ENCODE assay signal across 22 cellular contexts in the genomic region with DNA sequence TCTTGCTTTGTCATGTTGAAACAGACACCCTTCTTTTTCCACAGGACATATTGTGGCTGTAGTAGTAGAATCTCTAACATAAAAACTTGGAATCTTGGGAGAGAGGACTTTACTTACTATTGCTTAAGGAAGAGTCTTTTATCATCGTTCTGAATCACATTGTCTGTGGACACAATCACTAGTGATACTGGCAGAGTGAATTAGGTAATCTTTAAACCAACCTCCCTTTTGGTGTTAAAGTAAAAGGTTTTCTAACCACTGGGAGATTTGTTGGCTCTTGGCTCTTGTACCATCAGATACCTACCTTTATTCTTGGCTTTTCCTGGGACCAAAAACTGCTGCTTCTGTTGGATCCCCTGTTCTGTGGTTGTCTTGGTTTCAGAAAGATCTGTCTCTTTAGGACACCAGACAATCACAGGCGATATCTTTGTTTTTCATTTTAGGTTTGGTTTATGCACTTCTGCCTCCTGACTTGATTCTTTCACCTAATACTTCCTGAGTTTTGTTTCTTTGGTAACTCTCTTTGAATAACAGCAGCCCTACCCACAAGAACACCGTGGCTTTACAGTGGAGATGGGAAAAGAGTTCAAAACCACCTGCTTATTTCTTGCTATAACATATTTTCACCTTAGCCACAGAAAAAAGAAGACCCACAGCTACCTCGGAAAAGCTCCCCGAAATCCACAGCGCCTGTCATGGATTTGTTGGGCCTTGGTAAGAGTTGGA. TPM values are rescaled to one million over a fixed set of nuclear protein-coding genes. Genes with fewer than 3 reads are reported as not detected.
DNase-seq lines count a peak whose midpoint lies in the region; ATAC-seq lines count a peak whose summit lies in the region.
"Had no signal": no experiment of that assay in that cellular context is flagged by ENCODE, and none has a peak within 500 bp of the region (broad histone marks: within the 10 kb centered on the region; RNA-seq: fewer than 3 reads in every experiment).

No MANE protein-coding gene starts in this region.

- peaks cover 26% of the 10 kb centered on the region for H3K4me1 Mint-ChIP-seq in activated CD4-positive, alpha-beta T cell treated with anti-CD3 and anti-CD28 coated beads, Interleukin-2, amount 10 ng/mL, durations not matched to agents 24 days and 14 days
- peaks cover 23 to 43% (median 33%) of the 10 kb centered on the region in 3 donors for H3K4me1 Mint-ChIP-seq in T-cell
- peaks cover 33% of the 10 kb centered on the region for H3K4me1 Mint-ChIP-seq in activated naive CD8-positive, alpha-beta T cell treated with anti-CD3 and anti-CD28 coated beads, Interleukin-2, amount 50 U/mL, for 24 hours
- peaks cover 39 to 43% of the 10 kb centered on the region in 2 donors for H3K4me1 Mint-ChIP-seq in natural killer cell treated with Interleukin-12 subunit alpha and Interleukin-12 subunit beta and Interleukin-15 and Interleukin-18, amount 100 ng/mL, for 72 hours (ENCODE audit: low read depth in 2 of 2)

- H3K4me3 Mint-ChIP-seq in activated CD4-positive, alpha-beta T cell treated with anti-CD3 and anti-CD28 coated beads, Interleukin-2, amount 10 ng/mL, durations not matched to agents 24 days and 14 days, result no peak overlapping the region
- H3K4me3 Mint-ChIP-seq in T-cell, result peak overlapping the region in 1 of 3 donors; percentile 15
- no peak overlapping the region for H3K4me3 Mint-ChIP-seq in activated naive CD8-positive, alpha-beta T cell treated with anti-CD3 and anti-CD28 coated beads, Interleukin-2, amount 50 U/mL, for 24 hours
- H3K4me3 Mint-ChIP-seq in natural killer cell treated with Interleukin-12 subunit alpha and Interleukin-12 subunit beta and Interleukin-15 and Interleukin-18, amount 100 ng/mL, for 72 hours, result peak overlapping the region; percentile 43
- H3K4me3 Mint-ChIP-seq: dendritic cell treated with granulocyte-macrophage colony-stimulating factor and Interleukin-4, amounts not matched to agents 40 ng/mL and 50 ng/mL, for 4 days had no signal

- H3K27me3 Mint-ChIP-seq in activated CD4-positive, alpha-beta T cell treated with anti-CD3 and anti-CD28 coated beads, Interleukin-2, amount 10 ng/mL, durations not matched to agents 24 days and 14 days, result no peaks in the 10 kb centered on the region
- no peaks in the 10 kb centered on the region for H3K27me3 Mint-ChIP-seq in T-cell
- H3K27me3 Mint-ChIP-seq in activated naive CD8-positive, alpha-beta T cell treated with anti-CD3 and anti-CD28 coated beads, Interleukin-2, amount 50 U/mL, for 24 hours, result no peaks in the 10 kb centered on the region
- H3K27me3 Mint-ChIP-seq in natural killer cell treated with Interleukin-12 subunit alpha and Interleukin-12 subunit beta and Interleukin-15 and Interleukin-18, amount 100 ng/mL, for 72 hours, result no peaks in the 10 kb centered on the region
- H3K27me3 Mint-ChIP-seq: dendritic cell treated with granulocyte-macrophage colony-stimulating factor and Interleukin-4, amounts not matched to agents 40 ng/mL and 50 ng/mL, for 4 days had no signal

- peaks cover 90% of the 10 kb centered on the region for H3K36me3 Mint-ChIP-seq in activated CD4-positive, alpha-beta T cell treated with anti-CD3 and anti-CD28 coated beads, Interleukin-2, amount 10 ng/mL, durations not matched to agents 24 days and 14 days (ENCODE audit: low read depth)
- peaks cover 78% of the 10 kb centered on the region for H3K36me3 Mint-ChIP-seq in T-cell
- peaks cover 81% of the 10 kb centered on the region for H3K36me3 Mint-ChIP-seq in activated naive CD8-positive, alpha-beta T cell treated with anti-CD3 and anti-CD28 coated beads, Interleukin-2, amount 50 U/mL, for 24 hours (ENCODE audit: low read depth)
- peaks cover 65% of the 10 kb centered on the region for H3K36me3 Mint-ChIP-seq in natural killer cell treated with Interleukin-12 subunit alpha and Interleukin-12 subunit beta and Interleukin-15 and Interleukin-18, amount 100 ng/mL, for 72 hours

- intact Hi-C loops in activated CD4-positive, alpha-beta T cell treated with anti-CD3 and anti-CD28 coated beads, Interleukin-2, amount 10 ng/mL, durations not matched to agents 24 days and 14 days (cut with micrococcal nuclease), result no loop called here

- no peak for DNase-seq in activated CD4-positive, alpha-beta T cell treated with anti-CD3 and anti-CD28 coated beads, Interleukin-2, amount 10 ng/mL, durations not matched to agents 24 days and 14 days
- no peak for DNase-seq in activated CD4-positive, alpha-beta T cell treated with anti-CD3 and anti-CD28 coated beads, Interleukin-2, amount 50 U/mL, for 4 hours
- DNase-seq in T-cell (no peak), SHP77 (lab: John Stamatoyannopoulos, UW) (no peak), NCI-H1436 treated with DMSO at 0.1 percent for 48 hours (lab: John Stamatoyannopoulos, UW) (no peak)
- DNase-seq in activated naive CD8-positive, alpha-beta T cell treated with anti-CD3 and anti-CD28 coated beads, Interleukin-2, amount 50 U/mL, for 24 hours, result no peak
- DNase-seq in natural killer cell treated with Interleukin-12 subunit alpha and Interleukin-12 subunit beta and Interleukin-15 and Interleukin-18, amount 100 ng/mL, for 72 hours (ENCODE audit: low spot score), result no peak
- DNase-seq: aorta; BE2C; glutamatergic neuron; GM23248; mammary epithelial cell; NCI-H1092; NCI-H2029; NCI-H226; retina; Right ventricle myocardium superior; spleen; stimulated activated CD4-positive, alpha-beta T cell treated with anti-CD3 and anti-CD28 coated beads, Interleukin-4, amount 100 ng/mL, for 1 hour; stomach had no signal

- peak overlapping the region; percentile 73 for H3K27ac Mint-ChIP-seq in activated CD4-positive, alpha-beta T cell treated with anti-CD3 and anti-CD28 coated beads, Interleukin-2, amount 10 ng/mL, durations not matched to agents 24 days and 14 days
- peak overlapping the region; percentile 73 to 85 for H3K27ac Mint-ChIP-seq in T-cell
- H3K27ac Mint-ChIP-seq in activated naive CD8-positive, alpha-beta T cell treated with anti-CD3 and anti-CD28 coated beads, Interleukin-2, amount 50 U/mL, for 24 hours, result peak overlapping the region; percentile 23
- H3K27ac Mint-ChIP-seq in natural killer cell treated with Interleukin-12 subunit alpha and Interleukin-12 subunit beta and Interleukin-15 and Interleukin-18, amount 100 ng/mL, for 72 hours, result peak overlapping the region; percentile 84 to 89
- H3K27ac Mint-ChIP-seq: dendritic cell treated with granulocyte-macrophage colony-stimulating factor and Interleukin-4, amounts not matched to agents 40 ng/mL and 50 ng/mL, for 4 days had no signal

- no peaks in the 10 kb centered on the region for H3K9me3 Mint-ChIP-seq in activated CD4-positive, alpha-beta T cell treated with anti-CD3 and anti-CD28 coated beads, Interleukin-2, amount 10 ng/mL, durations not matched to agents 24 days and 14 days
- no peaks in the 10 kb centered on the region for H3K9me3 Mint-ChIP-seq in T-cell
- no peaks in the 10 kb centered on the region for H3K9me3 Mint-ChIP-seq in activated naive CD8-positive, alpha-beta T cell treated with anti-CD3 and anti-CD28 coated beads, Interleukin-2, amount 50 U/mL, for 24 hours
- no peaks in the 10 kb centered on the region for H3K9me3 Mint-ChIP-seq in natural killer cell treated with Interleukin-12 subunit alpha and Interleukin-12 subunit beta and Interleukin-15 and Interleukin-18, amount 100 ng/mL, for 72 hours
- H3K9me3 Mint-ChIP-seq: dendritic cell treated with granulocyte-macrophage colony-stimulating factor and Interleukin-4, amounts not matched to agents 40 ng/mL and 50 ng/mL, for 4 days had no signal

- ATAC-seq in T-cell (replicated peaks in 1 of 4) (peak; percentile 29 to 43 (median 39)), GM18519 (IDR thresholded peaks at IDR 0.05; ENCODE audit: low FRiP score, unreplicated experiment) (no peak)
- no peak for ATAC-seq in activated naive CD8-positive, alpha-beta T cell treated with anti-CD3 and anti-CD28 coated beads, Interleukin-2, amount 50 U/mL, for 24 hours
- no peak for ATAC-seq in natural killer cell treated with Interleukin-12 subunit alpha and Interleukin-12 subunit beta and Interleukin-15 and Interleukin-18, amount 100 ng/mL, for 72 hours

- POLR2A ChIA-PET in T-cell (lab: Charles Lee), result no interaction called here

- CTCF ChIA-PET in T-cell (lab: Charles Lee), result no interaction called here

RNA-seq across cellular contexts. Expression of a gene that starts 36.6 kb away (rescaled TPM):
- 5.5 and 6.3 TPM in 2 replicates for total RNA-seq in activated CD4-positive, alpha-beta T cell treated with anti-CD3 and anti-CD28 coated beads, Interleukin-2, amount 10 ng/mL, durations not matched to agents 24 days and 14 days
- 10 to 100 TPM in 2 of 5 donors, 1 to 10 TPM in 3; 3.1 to 12.5 (median 7.5) TPM for total RNA-seq in T-cell
- total RNA-seq in natural killer cell treated with Interleukin-12 subunit alpha and Interleukin-12 subunit beta and Interleukin-15 and Interleukin-18, amount 100 ng/mL, for 72 hours, result 1 to 10 TPM; 4.0 to 6.2 TPM

RNA-seq across cellular contexts. Expression of a gene that starts 40.2 kb away (rescaled TPM):
- 156 and 157 TPM in 2 replicates for total RNA-seq in activated CD4-positive, alpha-beta T cell treated with anti-CD3 and anti-CD28 coated beads, Interleukin-2, amount 10 ng/mL, durations not matched to agents 24 days and 14 days
- total RNA-seq in T-cell, result 100 to 1,000 TPM; 120 to 254 (median 123) TPM
- total RNA-seq in natural killer cell treated with Interleukin-12 subunit alpha and Interleukin-12 subunit beta and Interleukin-15 and Interleukin-18, amount 100 ng/mL, for 72 hours, result 100 to 1,000 TPM; 132 to 158 TPM

Comparison
In these comparisons a context has a peak if more than half of its experiments do, and no peak if none do; other contexts are left out.
1. H3K27ac Mint-ChIP-seq: peak in every context shown above with its lines; median percentile 86 in natural killer cell treated with Interleukin-12 subunit alpha and Interleukin-12 subunit beta and Interleukin-15 and Interleukin-18, amount 100 ng/mL, for 72 hours; 79 in T-cell; 73 in activated CD4-positive, alpha-beta T cell treated with anti-CD3 and anti-CD28 coated beads, Interleukin-2, amount 10 ng/mL, durations not matched to agents 24 days and 14 days; 23 in activated naive CD8-positive, alpha-beta T cell treated with anti-CD3 and anti-CD28 coated beads, Interleukin-2, amount 50 U/mL, for 24 hours.
2. ATAC-seq: peak in T-cell (4 of 4); none in activated naive CD8-positive, alpha-beta T cell treated with anti-CD3 and anti-CD28 coated beads, Interleukin-2, amount 50 U/mL, for 24 hours (single experiment), natural killer cell treated with Interleukin-12 subunit alpha and Interleukin-12 subunit beta and Interleukin-15 and Interleukin-18, amount 100 ng/mL, for 72 hours (0 of 2) and GM18519 (single experiment).